8 cellular contexts compared by ENCODE assay signal in genomic region chr10:61751599-61751998, GRCh38.
A peak's percentile ranks its signal among the peaks of the same experiment; 100 is the strongest.
DNase-seq lines count a peak whose midpoint lies in the region; ATAC-seq, FAIRE-seq and TF ChIP-seq lines count a peak whose summit lies in the region.
"Had no signal": no experiment of that assay in that cellular context is flagged by ENCODE, and none has a peak within 500 bp of the region (broad histone marks: within the 10 kb centered on the region; RNA-seq: fewer than 3 reads in every experiment).

No MANE protein-coding gene starts in this region.

- FAIRE-seq in small intestine (lab: Jason Lieb, UNC), result no peak

- no peaks in the 10 kb centered on the region for H3K27me3 Mint-ChIP-seq in activated T-helper 2 cell treated with anti-CD3 and anti-CD28 coated beads, Interferon-gamma antibody, Interleukin-2, Interleukin-4, amounts not matched to agents 10 μg/mL and 5 μg/mL and 100 μg/mL, durations not matched to agents 14 hours and 24 hours and 36 hours (ENCODE audit: low read depth)

- peak overlapping the region; percentile 81 for H3K27ac Mint-ChIP-seq in activated T-helper 2 cell treated with anti-CD3 and anti-CD28 coated beads, Interferon-gamma antibody, Interleukin-2, Interleukin-4, amounts not matched to agents 10 μg/mL and 5 μg/mL and 100 μg/mL, durations not matched to agents 14 hours and 24 hours and 36 hours

- ATAC-seq in GM19324 (IDR thresholded peaks at IDR 0.05; ENCODE audit: low FRiP score, unreplicated experiment), result peak; percentile 13
- peak; percentile 21 for ATAC-seq in HG02981 (IDR thresholded peaks at IDR 0.05; ENCODE audit: unreplicated experiment)
- ATAC-seq in GM18505 (IDR thresholded peaks at IDR 0.05; ENCODE audit: unreplicated experiment), result no peak

- H3K36me3 ChIP-seq in small intestine (ENCODE audit: control insufficient read depth in 2 of 2, insufficient read depth in 2 of 2, low read length in 2 of 2), result no peaks in the 10 kb centered on the region

- H3K36me3 Mint-ChIP-seq in activated T-helper 2 cell treated with anti-CD3 and anti-CD28 coated beads, Interferon-gamma antibody, Interleukin-2, Interleukin-4, amounts not matched to agents 10 μg/mL and 5 μg/mL and 100 μg/mL, durations not matched to agents 14 hours and 24 hours and 36 hours (ENCODE audit: low read depth), result no peaks in the 10 kb centered on the region

- H3K27ac ChIP-seq in small intestine (ENCODE audit: low read depth in 1 of 2, low read length in 1 of 2), result peak overlapping the region; percentile 16 to 70

- H3K9me3 Mint-ChIP-seq in activated T-helper 2 cell treated with anti-CD3 and anti-CD28 coated beads, Interferon-gamma antibody, Interleukin-2, Interleukin-4, amounts not matched to agents 10 μg/mL and 5 μg/mL and 100 μg/mL, durations not matched to agents 14 hours and 24 hours and 36 hours, result peaks cover 4% of the 10 kb centered on the region

- H3K9me3 ChIP-seq in small intestine (ENCODE audit: control insufficient read depth, low read depth), result no peaks in the 10 kb centered on the region

- intact Hi-C loops in activated T-helper 2 cell treated with anti-CD3 and anti-CD28 coated beads, Interferon-gamma antibody, Interleukin-2, Interleukin-4, amounts not matched to agents 10 μg/mL and 5 μg/mL and 100 μg/mL, durations not matched to agents 14 hours and 24 hours and 36 hours (cut with micrococcal nuclease), result loop anchor here (1.0 to 10.0 kb wide), 6 partner anchors 61 to 493 kb away; no protein-coding TSS in a partner anchor

- H3K4me1 Mint-ChIP-seq in activated T-helper 2 cell treated with anti-CD3 and anti-CD28 coated beads, Interferon-gamma antibody, Interleukin-2, Interleukin-4, amounts not matched to agents 10 μg/mL and 5 μg/mL and 100 μg/mL, durations not matched to agents 14 hours and 24 hours and 36 hours (ENCODE audit: low read depth), result peaks cover 40% of the 10 kb centered on the region

- no peak for TF ChIP-seq POLR2A in GM18505 (IDR thresholded peaks at IDR 0.05; ENCODE audit: borderline replicate concordance, extremely low read depth, insufficient read depth, insufficient read length)

- H3K4me3 ChIP-seq in small intestine (ENCODE audit: low read depth in 1 of 2, low read length in 2 of 2), result no peak overlapping the region

- H3K4me1 ChIP-seq in small intestine (ENCODE audit: control insufficient read depth in 2 of 2, insufficient read depth in 1 of 2, low read depth in 1 of 2, low read length in 1 of 2), result peaks cover 3 to 11% of the 10 kb centered on the region in 2 donors

- H3K27me3 ChIP-seq in small intestine (ENCODE audit: control insufficient read depth in 2 of 2, insufficient read depth in 2 of 2, low read length in 2 of 2), result no peaks in the 10 kb centered on the region

- DNase-seq in activated T-helper 2 cell treated with anti-CD3 and anti-CD28 coated beads, Interferon-gamma antibody, Interleukin-2, Interleukin-4, amounts not matched to agents 10 μg/mL and 5 μg/mL and 100 μg/mL, durations not matched to agents 14 hours and 24 hours and 36 hours (ENCODE audit: low spot score), result no peak
- no peak for DNase-seq in small intestine
- no peak for DNase-seq in iPS-NIHi11 (ENCODE audit: low spot score)
- DNase-seq in occipital lobe (lab: John Stamatoyannopoulos, UW), result no peak
- DNase-seq: GF-D8 had no signal

- WGBS in small intestine, 3 donors, result 10 to 25% (median 23%) methylated on average over 3 of the region's 3 CpGs

- no peak overlapping the region for H3K4me3 Mint-ChIP-seq in activated T-helper 2 cell treated with anti-CD3 and anti-CD28 coated beads, Interferon-gamma antibody, Interleukin-2, Interleukin-4, amounts not matched to agents 10 μg/mL and 5 μg/mL and 100 μg/mL, durations not matched to agents 14 hours and 24 hours and 36 hours (ENCODE audit: low read depth)
